In the genomic region with DNA sequence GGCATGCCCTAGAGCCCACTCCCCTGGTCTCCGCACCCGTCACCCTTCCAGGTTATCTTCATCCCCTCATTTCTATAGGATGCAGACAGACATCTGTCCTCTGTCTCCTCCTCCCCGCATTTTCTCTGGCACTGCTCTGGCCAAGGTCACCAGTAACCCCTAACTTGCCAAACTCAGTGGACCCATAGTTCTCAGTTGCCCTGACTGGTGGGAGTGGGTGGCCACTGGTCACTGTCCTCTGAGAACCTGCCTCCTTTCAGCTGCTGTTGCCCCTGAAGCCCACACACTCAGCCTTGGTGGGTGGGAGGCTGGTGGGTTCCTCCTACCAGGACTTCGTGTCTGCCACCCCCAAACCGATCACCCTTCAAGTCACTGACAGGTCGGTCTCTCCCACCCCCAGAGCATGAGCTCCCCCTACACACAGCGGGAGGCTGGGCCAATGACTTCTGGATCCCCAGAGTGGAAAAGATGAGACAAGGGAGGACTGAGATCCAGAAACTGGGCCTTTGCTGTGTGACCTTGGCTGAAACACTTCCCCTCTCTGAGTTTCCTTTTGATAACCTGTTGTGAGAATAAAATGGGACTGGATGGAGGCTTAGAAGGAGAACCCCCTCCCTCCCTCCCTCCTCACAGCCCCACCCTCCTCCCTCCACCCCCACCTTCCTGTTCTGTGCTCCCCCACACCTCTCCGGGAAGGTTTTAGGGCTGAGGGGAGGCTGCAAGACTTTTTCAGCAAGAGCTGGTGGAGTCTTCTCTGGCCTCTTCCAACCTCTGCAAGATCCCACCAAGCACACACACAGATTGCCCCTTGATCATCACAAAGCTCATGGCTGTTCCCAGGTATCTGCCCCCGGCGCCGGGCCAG, we compare ENCODE assay signal across 1 cellular context.
TF ChIP-seq lines count a peak whose summit lies in the region.

No MANE protein-coding gene starts in this region.

TF ChIP-seq in HepG2, 621 proteins besides CTCF, POLR2A, EP300 and RAD21:
- TF ChIP-seq ISX (CRISPR knock-in tag; conservative IDR thresholded peaks at IDR 0.05) (no peak), KDM2A (CRISPR knock-in tag; IDR thresholded peaks at IDR 0.05; ENCODE audit: borderline replicate concordance, low read depth) (0 out of 2 replicates have a peak, but pooled peaks have one; percentile 10), ZNF768 (CRISPR knock-in tag; IDR thresholded peaks at IDR 0.05) (peak; percentile 95), ZNF790 (CRISPR knock-in tag; IDR thresholded peaks at IDR 0.05; ENCODE audit: borderline replicate concordance) (no peak), TAF1 (CRISPR knock-in tag; IDR thresholded peaks at IDR 0.05) (0 out of 2 replicates have a peak, but pooled peaks have one; percentile 23), ARNT (IDR thresholded peaks at IDR 0.05) (no peak), ZNF652 (CRISPR knock-in tag; IDR thresholded peaks at IDR 0.05; ENCODE audit: borderline replicate concordance, low read depth) (peak; percentile 82)
- TF ChIP-seq, protein P1, sequence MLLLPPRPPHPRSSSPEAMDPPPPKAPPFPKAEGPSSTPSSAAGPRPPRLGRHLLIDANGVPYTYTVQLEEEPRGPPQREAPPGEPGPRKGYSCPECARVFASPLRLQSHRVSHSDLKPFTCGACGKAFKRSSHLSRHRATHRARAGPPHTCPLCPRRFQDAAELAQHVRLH (CRISPR knock-in tag; IDR thresholded peaks at IDR 0.05; ENCODE audit: borderline replicate concordance, low read depth), result no peak
- TF ChIP-seq, protein P2, sequence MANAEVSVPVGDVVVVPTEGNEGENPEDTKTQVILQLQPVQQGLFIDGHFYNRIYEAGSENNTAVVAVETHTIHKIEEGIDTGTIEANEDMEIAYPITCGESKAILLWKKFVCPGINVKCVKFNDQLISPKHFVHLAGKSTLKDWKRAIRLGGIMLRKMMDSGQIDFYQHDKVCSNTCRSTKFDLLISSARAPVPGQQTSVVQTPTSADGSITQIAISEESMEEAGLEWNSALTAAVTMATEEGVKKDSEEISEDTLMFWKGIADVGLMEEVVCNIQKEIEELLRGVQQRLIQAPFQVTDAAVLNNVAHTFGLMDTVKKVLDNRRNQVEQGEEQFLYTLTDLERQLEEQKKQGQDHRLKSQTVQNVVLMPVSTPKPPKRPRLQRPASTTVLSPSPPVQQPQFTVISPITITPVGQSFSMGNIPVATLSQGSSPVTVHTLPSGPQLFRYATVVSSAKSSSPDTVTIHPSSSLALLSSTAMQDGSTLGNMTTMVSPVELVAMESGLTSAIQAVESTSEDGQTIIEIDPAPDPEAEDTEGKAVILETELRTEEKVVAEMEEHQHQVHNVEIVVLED (CRISPR knock-in tag; IDR thresholded peaks at IDR 0.05; ENCODE audit: borderline replicate concordance), result no peak
- TF ChIP-seq, protein P3, sequence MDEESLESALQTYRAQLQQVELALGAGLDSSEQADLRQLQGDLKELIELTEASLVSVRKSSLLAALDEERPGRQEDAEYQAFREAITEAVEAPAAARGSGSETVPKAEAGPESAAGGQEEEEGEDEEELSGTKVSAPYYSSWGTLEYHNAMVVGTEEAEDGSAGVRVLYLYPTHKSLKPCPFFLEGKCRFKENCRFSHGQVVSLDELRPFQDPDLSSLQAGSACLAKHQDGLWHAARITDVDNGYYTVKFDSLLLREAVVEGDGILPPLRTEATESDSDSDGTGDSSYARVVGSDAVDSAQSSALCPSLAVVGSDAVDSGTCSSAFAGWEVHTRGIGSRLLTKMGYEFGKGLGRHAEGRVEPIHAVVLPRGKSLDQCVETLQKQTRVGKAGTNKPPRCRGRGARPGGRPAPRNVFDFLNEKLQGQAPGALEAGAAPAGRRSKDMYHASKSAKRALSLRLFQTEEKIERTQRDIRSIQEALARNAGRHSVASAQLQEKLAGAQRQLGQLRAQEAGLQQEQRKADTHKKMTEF (CRISPR knock-in tag; IDR thresholded peaks at IDR 0.05), result no peak
TF ChIP-seq in HepG2: peak in this region for 4.
